1 cellular context compared by ENCODE assay signal in the genomic region with DNA sequence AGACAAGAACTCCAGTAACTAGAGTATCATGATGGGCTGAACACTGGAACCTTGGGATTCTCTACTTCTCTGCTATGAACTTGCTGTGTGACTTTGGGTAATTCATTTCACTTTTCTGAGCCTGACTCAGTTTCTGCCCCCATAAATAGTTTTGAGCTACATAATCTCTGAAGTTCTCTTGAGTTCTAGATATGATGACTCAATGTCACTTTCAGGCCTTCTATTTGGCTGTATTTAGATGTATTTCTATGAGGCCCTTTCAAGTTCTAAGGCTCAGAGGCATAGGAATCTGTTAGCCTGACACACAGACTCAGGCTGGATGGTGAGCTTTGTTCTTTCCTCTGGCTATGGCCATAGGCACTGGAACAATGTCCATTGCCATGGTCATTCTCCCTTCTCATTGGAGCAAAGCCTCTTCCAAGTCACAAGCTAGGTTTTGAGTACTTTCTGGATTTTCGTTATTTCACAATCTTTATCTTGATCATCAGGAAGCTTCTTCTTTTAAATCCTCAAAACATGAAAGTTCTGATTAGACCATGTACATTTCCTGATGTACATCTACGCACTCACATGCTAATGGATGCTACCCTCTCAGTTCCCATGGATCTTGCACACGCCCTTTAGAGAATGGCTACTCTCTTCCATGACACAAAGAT.
TF ChIP-seq lines count a peak whose summit lies in the region.

No MANE protein-coding gene starts in this region.

TF ChIP-seq in IMR-90, 13 proteins besides CTCF, POLR2A, EP300 and RAD21:
- TF ChIP-seq CEBPB (IDR thresholded peaks at IDR 0.05; ENCODE audit: low read depth, low read length), result peak; percentile 63
- no peak for TF ChIP-seq FOS (IDR thresholded peaks at IDR 0.05; ENCODE audit: low read depth, low read length)
